30 cellular contexts compared by ENCODE assay signal in genomic region chr3:139468407-139468806, GRCh38. TPM values are rescaled to one million over a fixed set of nuclear protein-coding genes. Genes with fewer than 3 reads are reported as not detected.
A peak's percentile ranks its signal among the peaks of the same experiment; 100 is the strongest.
DNase-seq lines count a peak whose midpoint lies in the region; ATAC-seq, FAIRE-seq and TF ChIP-seq lines count a peak whose summit lies in the region.
"Had no signal": no experiment of that assay in that cellular context is flagged by ENCODE, and none has a peak within 500 bp of the region (broad histone marks: within the 10 kb centered on the region; RNA-seq: fewer than 3 reads in every experiment).

No MANE protein-coding gene starts in this region.

- 27 to 50% methylated on average over 2 of the region's 2 CpGs for WGBS in pancreas, 2 donors

- H3K36me3 ChIP-seq in adipocyte (ENCODE audit: control insufficient read depth, insufficient read depth, low read length, severe bottlenecking) (no peaks in the 10 kb centered on the region), pancreas (no peaks in the 10 kb centered on the region), MG63 (no peaks in the 10 kb centered on the region)
- H3K36me3 ChIP-seq: lower lobe of right lung, ovary, SJCRH30 had no signal

- peaks cover 2% of the 10 kb centered on the region for H3K27me3 ChIP-seq in adipocyte (replicated peaks; ENCODE audit: control insufficient read depth, insufficient read depth, low read length)
- no peaks in the 10 kb centered on the region for H3K27me3 ChIP-seq in pancreas
- no peaks in the 10 kb centered on the region for H3K27me3 ChIP-seq in MG63
- H3K27me3 ChIP-seq: ovary, SJCRH30 had no signal

- H3K4me1 ChIP-seq in adipocyte (ENCODE audit: control insufficient read depth, insufficient read depth, low read length) (no peaks in the 10 kb centered on the region), pancreas (no peaks in the 10 kb centered on the region)
- H3K4me1 ChIP-seq: lower lobe of right lung, SJCRH30 had no signal

- H3K4me3 ChIP-seq in adipocyte (ENCODE audit: low read length), result no peak overlapping the region
- no peak overlapping the region for H3K4me3 ChIP-seq in pancreas
- H3K4me3 ChIP-seq in MG63, result no peak overlapping the region
- H3K4me3 ChIP-seq: GM12878, lower lobe of right lung, ovary, SJCRH30 had no signal

- DNase-seq in GM12891 (ENCODE audit: insufficient read length, low spot score), result no peak
- DNase-seq in NCI-H1417 treated with DMSO at 0.1 percent for 48 hours (lab: John Stamatoyannopoulos, UW), result peak; percentile 67
- DNase-seq in adipocyte (ENCODE audit: low read depth), result peak; percentile 45
- peak in 1 of 6 donors; percentile 34 for DNase-seq in pancreas
- DNase-seq in HK-2 (ENCODE audit: unreplicated experiment), result no peak
- DNase-seq in stimulated activated CD4-positive, alpha-beta T cell treated with anti-CD3 and anti-CD28 coated beads, Interleukin-4, amount 100 ng/mL, for 1 hour, result no peak
- DNase-seq in MG63, result no peak
- DNase-seq: activated CD4-positive, alpha-beta T cell treated with anti-CD3 and anti-CD28 coated beads, Interleukin-2, amount 10 ng/mL, durations not matched to agents 7 days and 5 days; activated naive CD8-positive, alpha-beta T cell treated with anti-CD3 and anti-CD28 coated beads, Interleukin-2, amount 50 U/mL, for 24 hours; activated T-cell treated with anti-CD3 and anti-CD28 coated beads, Interleukin-2, amount 50 U/mL, for 48 hours; cerebellar nuclear complex; GOT3; HFFc6; hypothalamus; KG1; lower lobe of right lung; NCI-H1930; SJCRH30; stimulated activated CD4-positive, alpha-beta T cell treated with anti-CD3 and anti-CD28 coated beads, Interleukin-2, amount 100 ng/mL, for 24 hours; trophoblast cell had no signal

- no peak for TF ChIP-seq POLR2A in GM12891 (IDR thresholded peaks at IDR 0.05; ENCODE audit: low read depth, low read length)

- peak; percentile 21 to 74 (median 62) for ATAC-seq in pancreas
- ATAC-seq: activated naive CD8-positive, alpha-beta T cell treated with anti-CD3 and anti-CD28 coated beads, Interleukin-2, amount 50 U/mL, for 24 hours; GM12878; lower lobe of right lung; natural killer cell treated with Interleukin-12 subunit alpha and Interleukin-12 subunit beta and Interleukin-15 and Interleukin-18, amount 100 ng/mL, for 72 hours; WTC11 had no signal

- H3K9ac ChIP-seq in adipocyte (ENCODE audit: low read length), result no peak overlapping the region

- FAIRE-seq in GM12891 (lab: Jason Lieb, UNC), result peak; percentile 5
- FAIRE-seq in pancreas (lab: Jason Lieb, UNC), result no peak
- FAIRE-seq: endometrium, GM12878, RCC 7860 had no signal

- H3K27ac ChIP-seq in pancreas, result no peak overlapping the region
- H3K27ac ChIP-seq: C4-2B, lower lobe of right lung, ovary, SJCRH30 had no signal

- H3K9me3 ChIP-seq in adipocyte (ENCODE audit: control insufficient read depth, low read length) (no peaks in the 10 kb centered on the region), pancreas (no peaks in the 10 kb centered on the region), MG63 (no peaks in the 10 kb centered on the region)
- H3K9me3 ChIP-seq: lower lobe of right lung, ovary, SJCRH30 had no signal

- no peak for TF ChIP-seq CTCF in pancreas (IDR thresholded peaks at IDR 0.05)

- intact Hi-C loops in pancreas (cut with DNase I), result no loop called here

TF ChIP-seq in GM12891, 5 proteins besides CTCF, POLR2A, EP300 and RAD21:
- no peak for TF ChIP-seq SPI1 (IDR thresholded peaks at IDR 0.05; ENCODE audit: low read depth, low read length)

RNA-seq across cellular contexts. Expression of gene RBP2, which starts 7.9 kb away (rescaled TPM):
- not detected for polyA plus RNA-seq in GM12891 (2012; ENCODE audit: low read depth, missing spikeins)
- total RNA-seq in pancreas, result 1 to 10 TPM in 2 of 6 donors, under 1 TPM in 1, not detected in 3; 0.38 to 7.5 (median 4.7) TPM
- 1 to 10 TPM; 1.0 to 1.4 TPM for polyA plus RNA-seq in pancreas
- total RNA-seq in MG63 (2014; rRNA removed; shearing (Covaris generic); ENCODE audit: low replicate concordance), result not detected in 2 replicates
- total RNA-seq: activated CD4-positive, alpha-beta T cell treated with anti-CD3 and anti-CD28 coated beads, Interleukin-2, amount 10 ng/mL, durations not matched to agents 7 days and 5 days; dermis microvascular lymphatic vessel endothelial cell; GM12878; HFFc6; mononuclear cell; natural killer cell treated with Interleukin-12 subunit alpha and Interleukin-12 subunit beta and Interleukin-15 and Interleukin-18, amount 100 ng/mL, for 72 hours; SJCRH30; subcutaneous adipose tissue; WTC11 had no signal
- polyA plus RNA-seq: GM12878 had no signal

Comparison
In these comparisons a context has a peak if more than half of its experiments do, and no peak if none do; other contexts are left out.
1. DNase-seq: peak in NCI-H1417 treated with DMSO at 0.1 percent for 48 hours (single experiment) and adipocyte (single experiment); none in GM12891 (single experiment), HK-2 (single experiment), stimulated activated CD4-positive, alpha-beta T cell treated with anti-CD3 and anti-CD28 coated beads, Interleukin-4, amount 100 ng/mL, for 1 hour (single experiment) and MG63 (single experiment).